Comparison of ENCODE assay signal across 1 cellular context in genomic region chr2:45797451-45798230, GRCh38.
TF ChIP-seq lines count a peak whose summit lies in the region.

No MANE protein-coding gene starts in this region.

TF ChIP-seq in WTC11, 78 proteins besides CTCF, POLR2A, EP300 and RAD21 (continued from another document):
- TF ChIP-seq ATF6 (CRISPR knock-in tag; IDR thresholded peaks at IDR 0.05) = no peak
